Comparison of ENCODE assay signal across 8 cellular contexts in genomic region chr11:112961751-112962747, GRCh38. TPM values are rescaled to one million over a fixed set of nuclear protein-coding genes. Genes with fewer than 3 reads are reported as not detected.
A peak's percentile ranks its signal among the peaks of the same experiment; 100 is the strongest.
DNase-seq lines count a peak whose midpoint lies in the region; ATAC-seq and TF ChIP-seq lines count a peak whose summit lies in the region.

No MANE protein-coding gene starts in this region.

- no peaks in the 10 kb centered on the region for H3K27me3 ChIP-seq in neural cell (ENCODE audit: insufficient read depth, low read depth, low read length)

- peak; percentile 41 for TF ChIP-seq EP300 in neural cell (conservative IDR thresholded peaks at IDR 0.05; ENCODE audit: poor library complexity, severe bottlenecking)

- H3K4me3 ChIP-seq in WI38 (ENCODE audit: low read depth, low read length) (peak overlapping the region; percentile 29), foreskin fibroblast (ENCODE audit: low read depth in 1 of 2, low read length in 2 of 2) (peak overlapping the region; percentile 57 to 59), neural cell (ENCODE audit: low read length) (peak overlapping the region; percentile 88)

- no peaks in the 10 kb centered on the region for H3K9me3 ChIP-seq in neural cell (ENCODE audit: low read length)

- DNase-seq in COR-L47 (lab: John Stamatoyannopoulos, UW) (peak; percentile 46), KG1 (lab: John Stamatoyannopoulos, UW) (peak; percentile 24), foreskin fibroblast (peak in 1 of 2 donors; percentile 21), mesenteric fat pad (ENCODE audit: low spot score) (no peak)

- no peaks in the 10 kb centered on the region for H3K9me2 ChIP-seq in neural cell (ENCODE audit: insufficient read depth, low read length)

- peak; percentile 39 for TF ChIP-seq RAD21 in neural cell (conservative IDR thresholded peaks at IDR 0.05)

- peak overlapping the region; percentile 62 for H2AFZ ChIP-seq in neural cell (ENCODE audit: low read depth, low read length)

- peak overlapping the region; percentile 96 for H3K27ac ChIP-seq in neural cell (ENCODE audit: low read length)

- peaks cover 47% of the 10 kb centered on the region for H3K79me2 ChIP-seq in neural cell (replicated peaks; ENCODE audit: insufficient read depth, low read length)

- H3K36me3 ChIP-seq in neural cell (ENCODE audit: insufficient read depth, low read length), result no peaks in the 10 kb centered on the region

- H4K20me1 ChIP-seq in neural cell (ENCODE audit: insufficient read depth), result peaks cover 3% of the 10 kb centered on the region

- ATAC-seq in GM19351 (IDR thresholded peaks at IDR 0.05; ENCODE audit: unreplicated experiment) (no peak), HG03520 (IDR thresholded peaks at IDR 0.05; ENCODE audit: unreplicated experiment) (no peak)

- no peak for TF ChIP-seq CTCF in WI38 (IDR thresholded peaks at IDR 0.05; ENCODE audit: low read depth, low read length)
- TF ChIP-seq CTCF in foreskin fibroblast (IDR thresholded peaks at IDR 0.05; ENCODE audit: low read depth, low read length), result no peak
- TF ChIP-seq CTCF in neural cell (IDR thresholded peaks at IDR 0.05; ENCODE audit: poor library complexity, severe bottlenecking), result no peak

- no peak overlapping the region for H3K4me2 ChIP-seq in neural cell (ENCODE audit: low read length)

- H3K9ac ChIP-seq in neural cell (ENCODE audit: low read length), result peak overlapping the region; percentile 90

- H3F3A ChIP-seq in neural cell (ENCODE audit: insufficient read depth, low read length, poor library complexity, severe bottlenecking), result peaks cover 3% of the 10 kb centered on the region

TF ChIP-seq in neural cell, 6 proteins besides CTCF, POLR2A, EP300 and RAD21:
- TF ChIP-seq POLR2AphosphoS5 (IDR thresholded peaks at IDR 0.05), result peak; percentile 91
- peak; percentile 83 for TF ChIP-seq TAF1 (IDR thresholded peaks at IDR 0.05; ENCODE audit: low read depth)
- peak; percentile 44 for TF ChIP-seq SMC3 (conservative IDR thresholded peaks at IDR 0.05; ENCODE audit: poor library complexity)
- TF ChIP-seq EZH2 (IDR thresholded peaks at IDR 0.05; ENCODE audit: borderline replicate concordance, insufficient read depth, low read length, poor library complexity, severe bottlenecking), result no peak
- TF ChIP-seq MXI1 (conservative IDR thresholded peaks at IDR 0.05; ENCODE audit: poor library complexity, severe bottlenecking), result peak; percentile 49
- TF ChIP-seq REST (IDR thresholded peaks at IDR 0.05; ENCODE audit: borderline replicate concordance), result peak; percentile 62
TF ChIP-seq in neural cell: peak in this region for 5.

RNA-seq across cellular contexts. Expression of gene NCAM1, which starts 0.8 kb away (rescaled TPM):
- 120 and 158 TPM in 2 replicates for polyA plus RNA-seq in neural cell
- polyA minus RNA-seq in neural cell, result 588 and 740 TPM in 2 replicates
- total RNA-seq in mesenteric fat pad, result 3.1 TPM

Comparison
In these comparisons a context has a peak if more than half of its experiments do, and no peak if none do; other contexts are left out.
1. H3K4me3 ChIP-seq: peak in every context shown above with its lines; median percentile 88 in neural cell; 58 in foreskin fibroblast; 29 in WI38.